ENCODE assay signal across 12 cellular contexts in the genomic region with DNA sequence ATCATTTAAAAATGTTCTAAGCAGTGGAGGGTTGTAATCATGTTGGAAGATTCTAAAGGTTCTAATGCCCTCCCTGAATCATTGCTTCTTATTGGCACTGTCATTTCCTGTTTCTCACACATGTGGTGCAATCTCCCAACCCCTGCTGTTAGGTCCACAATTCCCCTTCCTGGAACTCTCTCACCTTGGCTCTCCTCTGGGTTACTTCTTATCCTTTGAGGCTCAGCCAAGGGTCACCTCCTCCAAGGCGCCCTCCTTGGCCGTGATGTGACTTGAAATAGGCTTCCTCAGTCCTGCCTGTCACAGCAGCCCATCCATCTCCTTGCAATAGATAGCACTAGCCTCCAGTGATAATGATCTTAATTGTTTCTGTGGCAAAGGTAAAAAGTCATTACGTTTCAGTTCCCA.
DNase-seq lines count a peak whose midpoint lies in the region; ATAC-seq lines count a peak whose summit lies in the region.
"Had no signal": no experiment of that assay in that cellular context is flagged by ENCODE, and none has a peak within 500 bp of the region (broad histone marks: within the 10 kb centered on the region; RNA-seq: fewer than 3 reads in every experiment).

No MANE protein-coding gene starts in this region.

- no peaks in the 10 kb centered on the region for H3K9me3 ChIP-seq in skeletal muscle satellite cell (replicated peaks; ENCODE audit: low read length)

- peak overlapping the region; percentile 65 for H3K4me2 ChIP-seq in skeletal muscle satellite cell (ENCODE audit: low read length)

- DNase-seq in NK-92 treated with Interleukin-12 subunit alpha and Interleukin-12 subunit beta, amount 100 ng/mL, for 24 hours (lab: John Stamatoyannopoulos, UW), result peak; percentile 14
- DNase-seq in NK-92 (lab: John Stamatoyannopoulos, UW; ENCODE audit: unreplicated experiment) (no peak), NOMO-1 treated with dmso at 0.1 percent for 144 hours (lab: John Stamatoyannopoulos, UW; ENCODE audit: unreplicated experiment) (peak; percentile 26), dermis blood vessel endothelial cell (peak; percentile 19), germinal center (ENCODE audit: low spot score) (no peak)
- DNase-seq in stimulated activated CD8-positive, alpha-beta memory T cell treated with anti-CD3 and anti-CD28 coated beads, Interleukin-4, amount 100 ng/mL, for 48 hours, result no peak
- DNase-seq: activated CD4-positive, alpha-beta T cell treated with anti-CD3 and anti-CD28 coated beads, Interleukin-2, amount 50 U/mL, for 48 hours; NCI-H2029 treated with DMSO at 0.1 percent for 48 hours; stimulated activated CD4-positive, alpha-beta T cell treated with anti-CD3 and anti-CD28 coated beads, Interleukin-4, amount 100 ng/mL, for 1 hour had no signal

- peaks cover 20% of the 10 kb centered on the region for H3K4me1 ChIP-seq in skeletal muscle satellite cell (ENCODE audit: control insufficient read depth, insufficient read depth, low read length)

- no peak for ATAC-seq in GM21825 (IDR thresholded peaks at IDR 0.05; ENCODE audit: unreplicated experiment)

- H3K27me3 ChIP-seq in skeletal muscle satellite cell (ENCODE audit: control insufficient read depth, insufficient read depth, low read length), result peaks cover 4% of the 10 kb centered on the region

- no peaks in the 10 kb centered on the region for H3K36me3 ChIP-seq in skeletal muscle satellite cell (ENCODE audit: insufficient read depth, low read length)

- no peak overlapping the region for H3K4me3 ChIP-seq in skeletal muscle satellite cell (ENCODE audit: low read length)
- H3K4me3 ChIP-seq: SK-N-MC had no signal

- H3K9ac ChIP-seq in skeletal muscle satellite cell (ENCODE audit: low read depth, low read length), result no peak overlapping the region

Comparison
In these comparisons a context has a peak if more than half of its experiments do, and no peak if none do; other contexts are left out.
1. DNase-seq: peak in NK-92 treated with Interleukin-12 subunit alpha and Interleukin-12 subunit beta, amount 100 ng/mL, for 24 hours (single experiment), NOMO-1 treated with dmso at 0.1 percent for 144 hours (single experiment) and dermis blood vessel endothelial cell (single experiment); none in NK-92 (single experiment), germinal center (single experiment) and stimulated activated CD8-positive, alpha-beta memory T cell treated with anti-CD3 and anti-CD28 coated beads, Interleukin-4, amount 100 ng/mL, for 48 hours (single experiment).